Comparison of ENCODE assay signal across 1 cellular context in genomic region chr1:204426035-204426436, GRCh38.
TF ChIP-seq lines count a peak whose summit lies in the region.

No MANE protein-coding gene starts in this region.

TF ChIP-seq in endothelial cell of umbilical vein, 7 proteins besides CTCF, POLR2A, EP300 and RAD21:
- TF ChIP-seq EZH2 (IDR thresholded peaks at IDR 0.05; ENCODE audit: borderline replicate concordance, low read depth, low read length, severe bottlenecking) (no peak), POLR2AphosphoS5 (IDR thresholded peaks at IDR 0.05; ENCODE audit: insufficient read depth, low read depth, low read length) (no peak), GATA2 (IDR thresholded peaks at IDR 0.05; ENCODE audit: insufficient read depth, insufficient read length, low read depth, low read length) (peak; percentile 85), MYC (IDR thresholded peaks at IDR 0.05; ENCODE audit: low read depth, low read length) (no peak), JUN (IDR thresholded peaks at IDR 0.05; ENCODE audit: borderline replicate concordance, insufficient read depth, insufficient read length, low read depth) (no peak), FOS (IDR thresholded peaks at IDR 0.05; ENCODE audit: borderline replicate concordance, insufficient read depth, low read length) (peak; percentile 80)
